In genomic region chr17:19064378-19064777, GRCh38 we compare ENCODE assay signal across 1 cellular context.
TF ChIP-seq lines count a peak whose summit lies in the region.

No MANE protein-coding gene starts in this region.

TF ChIP-seq in K562, 482 proteins besides CTCF, POLR2A, EP300 and RAD21:
- peak; percentile 25; the same call in 1 of the 2 replicates for TF ChIP-seq VEZF1 (CRISPR knock-in tag; IDR thresholded peaks at IDR 0.05)
